ENCODE assay signal across 24 cellular contexts in the genomic region with DNA sequence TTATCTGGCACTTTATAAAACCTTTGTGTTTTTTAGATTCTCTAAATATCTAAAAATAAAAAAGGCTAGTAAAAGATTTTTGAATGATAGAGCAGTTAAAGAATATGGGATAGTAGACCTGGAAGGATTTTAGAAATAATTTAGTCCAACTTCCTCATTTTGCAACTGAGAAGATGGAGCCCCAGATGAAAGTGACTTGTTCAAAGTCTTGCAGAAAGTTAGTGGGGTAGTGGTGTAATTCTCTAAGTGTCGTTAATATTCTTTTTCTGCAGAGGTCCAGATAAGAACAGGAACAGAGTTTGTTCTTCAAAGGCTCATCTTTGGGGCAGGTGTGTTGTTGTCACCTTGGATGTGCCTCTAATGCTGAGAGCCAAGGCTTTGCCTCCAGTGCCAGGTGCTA.
"Had no signal": no experiment of that assay in that cellular context is flagged by ENCODE, and none has a peak within 500 bp of the region (broad histone marks: within the 10 kb centered on the region; RNA-seq: fewer than 3 reads in every experiment).

No MANE protein-coding gene starts in this region.

- H3K27me3 ChIP-seq: breast epithelium, colonic mucosa, gastroesophageal sphincter, heart left ventricle, ovary, spleen, tibial artery had no signal

- H3K4me3 ChIP-seq: breast epithelium, colonic mucosa, gastroesophageal sphincter, heart left ventricle, ovary, prostate gland, spleen, tibial artery had no signal

- H3K4me1 Mint-ChIP-seq: activated naive CD8-positive, alpha-beta T cell treated with anti-CD3 and anti-CD28 coated beads, Interleukin-2, amount 10 ng/mL, durations not matched to agents 7 days and 5 days; mesothelial cell of epicardium had no signal

- DNase-seq: activated CD4-positive, alpha-beta memory T cell treated with anti-CD3 and anti-CD28 coated beads for 36 hours; activated CD4-positive, alpha-beta T cell treated with anti-CD3 and anti-CD28 coated beads for 48 hours; activated CD4-positive, CD25-positive, alpha-beta regulatory T cell; activated naive CD4-positive, alpha-beta T cell treated with anti-CD3 and anti-CD28 coated beads for 36 hours; activated naive CD8-positive, alpha-beta T cell treated with anti-CD3 and anti-CD28 coated beads, Interleukin-2, amount 10 ng/mL, durations not matched to agents 7 days and 5 days; activated T-cell treated with anti-CD3 and anti-CD28 coated beads, Interleukin-2, amount 50 U/mL, for 48 hours; amniotic stem cell; colonic mucosa; endodermal cell; heart left ventricle; left ventricle myocardium superior; mammary epithelial cell; naive thymus-derived CD8-positive, alpha-beta T cell; ovary; spleen; stimulated activated CD4-positive, alpha-beta T cell treated with anti-CD3 and anti-CD28 coated beads, Interleukin-4, amount 100 ng/mL, for 24 hours; T-helper 9 cell; tibial artery had no signal

- H3K4me1 ChIP-seq: breast epithelium, colonic mucosa, prostate gland, tibial artery had no signal

- H3K27ac ChIP-seq: breast epithelium, colonic mucosa, epithelial cell of prostate, gastroesophageal sphincter, heart left ventricle, ovary, prostate gland, spleen, tibial artery had no signal

- H3K27me3 Mint-ChIP-seq: activated CD4-positive, alpha-beta memory T cell treated with anti-CD3 and anti-CD28 coated beads for 36 hours; activated naive CD8-positive, alpha-beta T cell treated with anti-CD3 and anti-CD28 coated beads, Interleukin-2, amount 10 ng/mL, durations not matched to agents 7 days and 5 days; naive thymus-derived CD8-positive, alpha-beta T cell; stimulated activated naive CD8-positive, alpha-beta T cell treated with anti-CD3 and anti-CD28 coated beads, Interleukin-15, Interleukin-2, amounts not matched to agents 100 ng/mL and 50 ng/mL, for 24 hours had no signal

- H3K9me3 ChIP-seq: breast epithelium, colonic mucosa, gastroesophageal sphincter, heart left ventricle, ovary, prostate gland, spleen, tibial artery had no signal

- ATAC-seq: gastroesophageal sphincter; heart left ventricle; left ventricle myocardium superior; naive thymus-derived CD8-positive, alpha-beta T cell had no signal

- H3K27ac Mint-ChIP-seq: activated CD4-positive, alpha-beta memory T cell treated with anti-CD3 and anti-CD28 coated beads for 36 hours; activated naive CD4-positive, alpha-beta T cell treated with anti-CD3 and anti-CD28 coated beads for 36 hours; activated naive CD8-positive, alpha-beta T cell treated with anti-CD3 and anti-CD28 coated beads, Interleukin-2, amount 10 ng/mL, durations not matched to agents 7 days and 5 days; endodermal cell; mesothelial cell of epicardium; stimulated activated naive CD8-positive, alpha-beta T cell treated with anti-CD3 and anti-CD28 coated beads, Interleukin-15, Interleukin-2, amounts not matched to agents 100 ng/mL and 50 ng/mL, for 24 hours had no signal

- H3K9me3 Mint-ChIP-seq: activated CD4-positive, alpha-beta memory T cell treated with anti-CD3 and anti-CD28 coated beads for 36 hours; activated naive CD4-positive, alpha-beta T cell treated with anti-CD3 and anti-CD28 coated beads for 36 hours; activated naive CD8-positive, alpha-beta T cell treated with anti-CD3 and anti-CD28 coated beads, Interleukin-2, amount 10 ng/mL, durations not matched to agents 7 days and 5 days; endodermal cell; mesothelial cell of epicardium; naive thymus-derived CD8-positive, alpha-beta T cell; stimulated activated naive CD8-positive, alpha-beta T cell treated with anti-CD3 and anti-CD28 coated beads, Interleukin-15, Interleukin-2, amounts not matched to agents 100 ng/mL and 50 ng/mL, for 24 hours had no signal

- H3K36me3 ChIP-seq: breast epithelium, colonic mucosa, gastroesophageal sphincter, heart left ventricle, ovary, prostate gland, spleen, tibial artery had no signal

- H3K4me3 Mint-ChIP-seq: activated CD4-positive, alpha-beta memory T cell treated with anti-CD3 and anti-CD28 coated beads for 36 hours; activated naive CD4-positive, alpha-beta T cell treated with anti-CD3 and anti-CD28 coated beads for 36 hours; activated naive CD8-positive, alpha-beta T cell treated with anti-CD3 and anti-CD28 coated beads, Interleukin-2, amount 10 ng/mL, durations not matched to agents 7 days and 5 days; endodermal cell; mesothelial cell of epicardium; naive thymus-derived CD8-positive, alpha-beta T cell; stimulated activated naive CD8-positive, alpha-beta T cell treated with anti-CD3 and anti-CD28 coated beads, Interleukin-15, Interleukin-2, amounts not matched to agents 100 ng/mL and 50 ng/mL, for 24 hours had no signal
